9 cellular contexts compared by ENCODE assay signal in genomic region chr10:12195281-12195602, GRCh38. TPM values are rescaled to one million over a fixed set of nuclear protein-coding genes. Genes with fewer than 3 reads are reported as not detected.
A peak's percentile ranks its signal among the peaks of the same experiment; 100 is the strongest.
DNase-seq lines count a peak whose midpoint lies in the region; ATAC-seq, FAIRE-seq and TF ChIP-seq lines count a peak whose summit lies in the region.
"Had no signal": no experiment of that assay in that cellular context is flagged by ENCODE, and none has a peak within 500 bp of the region (broad histone marks: within the 10 kb centered on the region; RNA-seq: fewer than 3 reads in every experiment).

No MANE protein-coding gene starts in this region.

- FAIRE-seq in bronchial epithelial cell (lab: Jason Lieb, UNC): no peak
- FAIRE-seq: islet of Langerhans had no signal

- peaks cover 8% of the 10 kb centered on the region for H3K4me1 ChIP-seq in mucosa of stomach (ENCODE audit: control insufficient read depth, insufficient read depth, low read length)

- H3K36me3 Mint-ChIP-seq in activated naive CD4-positive, alpha-beta T cell treated with anti-CD3 and anti-CD28 coated beads for 36 hours (ENCODE audit: low read depth): peaks cover 33% of the 10 kb centered on the region

- peak overlapping the region; percentile 82 for H3K9ac ChIP-seq in mucosa of stomach (ENCODE audit: low read length)

- no peaks in the 10 kb centered on the region for H3K27me3 Mint-ChIP-seq in activated naive CD4-positive, alpha-beta T cell treated with anti-CD3 and anti-CD28 coated beads for 36 hours (ENCODE audit: low read depth)

- no peaks in the 10 kb centered on the region for H3K9me3 Mint-ChIP-seq in activated naive CD4-positive, alpha-beta T cell treated with anti-CD3 and anti-CD28 coated beads for 36 hours

- TF ChIP-seq CTCF in bronchial epithelial cell (IDR thresholded peaks at IDR 0.05; ENCODE audit: insufficient read depth, low read length, severe bottlenecking): no peak

- no peaks in the 10 kb centered on the region for H3K27me3 ChIP-seq in bronchial epithelial cell (ENCODE audit: control insufficient read depth, insufficient read depth, low read length)
- H3K27me3 ChIP-seq in mucosa of stomach (ENCODE audit: control insufficient read depth, insufficient read depth, low read length): no peaks in the 10 kb centered on the region

- intact Hi-C loops in activated naive CD4-positive, alpha-beta T cell treated with anti-CD3 and anti-CD28 coated beads for 36 hours (cut with micrococcal nuclease): loop anchor here (1.0 to 2.0 kb wide), 5 partner anchors 14 to 154 kb away; partner anchors contain the start of genes CAMK1D and DHTKD1

- H3K36me3 ChIP-seq in bronchial epithelial cell (ENCODE audit: control insufficient read depth, insufficient read depth, low read length): peaks cover 5% of the 10 kb centered on the region
- peaks cover 8% of the 10 kb centered on the region for H3K36me3 ChIP-seq in mucosa of stomach (ENCODE audit: control insufficient read depth, insufficient read depth, low read length)

- ATAC-seq in HG03565 (IDR thresholded peaks at IDR 0.05; ENCODE audit: unreplicated experiment) (peak; percentile 4), HG03108 (IDR thresholded peaks at IDR 0.05; ENCODE audit: unreplicated experiment) (no peak), HG02610 (IDR thresholded peaks at IDR 0.05; ENCODE audit: unreplicated experiment) (no peak)

- no peak for DNase-seq in activated naive CD4-positive, alpha-beta T cell treated with anti-CD3 and anti-CD28 coated beads for 36 hours
- no peak for DNase-seq in activated naive CD4-positive, alpha-beta T cell treated with anti-CD3 and anti-CD28 coated beads, Interleukin-2, amount 50 U/mL, for 16 hours
- DNase-seq in bronchial epithelial cell (ENCODE audit: low read depth): no peak
- no peak for DNase-seq in NCI-H1417 treated with DMSO at 0.1 percent for 48 hours (lab: John Stamatoyannopoulos, UW)

- H3K27ac Mint-ChIP-seq in activated naive CD4-positive, alpha-beta T cell treated with anti-CD3 and anti-CD28 coated beads for 36 hours: peak overlapping the region; percentile 98

- H3K4me1 Mint-ChIP-seq in activated naive CD4-positive, alpha-beta T cell treated with anti-CD3 and anti-CD28 coated beads for 36 hours (ENCODE audit: low read depth): peaks cover 55% of the 10 kb centered on the region

- H3K4me3 ChIP-seq in bronchial epithelial cell (ENCODE audit: low read depth, low read length) (peak overlapping the region; percentile 75), mucosa of stomach (ENCODE audit: low read length) (peak overlapping the region; percentile 84)

- H3K9me3 ChIP-seq in mucosa of stomach (ENCODE audit: control insufficient read depth, low read length): no peaks in the 10 kb centered on the region

- H3K4me3 Mint-ChIP-seq in activated naive CD4-positive, alpha-beta T cell treated with anti-CD3 and anti-CD28 coated beads for 36 hours: peak overlapping the region; percentile 96

- CTCF ChIA-PET in activated naive CD4-positive, alpha-beta T cell treated with anti-CD3 and anti-CD28 coated beads for 36 hours (lab: Charles Lee): interaction anchor here (0.8 to 2.2 kb wide), 3 partner anchors 9 to 153 kb away, joined by 4 to 11 read pairs (median 4); partner anchors contain the start of gene UPF2

RNA-seq across cellular contexts. Expression of gene NUDT5, which starts 0.4 kb away (rescaled TPM):
- 100 to 1,000 TPM in 1 of 2 experiments, 10 to 100 TPM in 1; 97.1 to 100 TPM for total RNA-seq in activated naive CD4-positive, alpha-beta T cell treated with anti-CD3 and anti-CD28 coated beads for 36 hours
- total RNA-seq in bronchial epithelial cell: 51.2 and 68.4 TPM in 2 replicates

RNA-seq across cellular contexts. Expression of gene CDC123, which starts 0.7 kb away (rescaled TPM):
- 100 to 1,000 TPM; 108 to 117 TPM for total RNA-seq in activated naive CD4-positive, alpha-beta T cell treated with anti-CD3 and anti-CD28 coated beads for 36 hours
- 88.5 and 106 TPM in 2 replicates for total RNA-seq in bronchial epithelial cell
